Comparison of ENCODE assay signal across 22 cellular contexts in genomic region chr2:198315791-198316190, GRCh38.
DNase-seq lines count a peak whose midpoint lies in the region; ATAC-seq and TF ChIP-seq lines count a peak whose summit lies in the region.
"Had no signal": no experiment of that assay in that cellular context is flagged by ENCODE, and none has a peak within 500 bp of the region (broad histone marks: within the 10 kb centered on the region; RNA-seq: fewer than 3 reads in every experiment).

No MANE protein-coding gene starts in this region.

- no peaks in the 10 kb centered on the region for H3K9me3 ChIP-seq in mucosa of rectum (ENCODE audit: control insufficient read depth in 2 of 2, low read length in 2 of 2)
- H3K9me3 ChIP-seq: Peyer's patch had no signal

- H3K9me3 Mint-ChIP-seq in effector memory CD8-positive, alpha-beta T cell: no peaks in the 10 kb centered on the region
- H3K9me3 Mint-ChIP-seq in activated T-helper 1 cell treated with anti-CD3 and anti-CD28 coated beads, Interleukin-12 subunit alpha, Interleukin-12 subunit beta, Interleukin-2, Interleukin-4 antibody, amounts not matched to agents 30 ng/mL and 10 ng/mL and 1 ng/mL, durations not matched to agents 14 hours and 24 hours and 36 hours: no peaks in the 10 kb centered on the region
- H3K9me3 Mint-ChIP-seq: CD14-positive monocyte, IgD-negative memory B cell had no signal

- H3K27me3 ChIP-seq in mucosa of rectum (ENCODE audit: control insufficient read depth in 2 of 2, insufficient read depth in 2 of 2, low read length in 2 of 2): no peaks in the 10 kb centered on the region
- H3K27me3 ChIP-seq: Peyer's patch had no signal

- no peak overlapping the region for H3K27ac Mint-ChIP-seq in effector memory CD8-positive, alpha-beta T cell
- H3K27ac Mint-ChIP-seq in activated T-helper 1 cell treated with anti-CD3 and anti-CD28 coated beads, Interleukin-12 subunit alpha, Interleukin-12 subunit beta, Interleukin-2, Interleukin-4 antibody, amounts not matched to agents 30 ng/mL and 10 ng/mL and 1 ng/mL, durations not matched to agents 14 hours and 24 hours and 36 hours: no peak overlapping the region
- H3K27ac Mint-ChIP-seq: CD14-positive monocyte, IgD-negative memory B cell had no signal

- peak overlapping the region; percentile 43 to 70 for H3K9ac ChIP-seq in mucosa of rectum (ENCODE audit: low read depth in 1 of 2, low read length in 2 of 2)
- H3K9ac ChIP-seq: KMS-11 had no signal

- intact Hi-C loops in activated T-helper 1 cell treated with anti-CD3 and anti-CD28 coated beads, Interleukin-12 subunit alpha, Interleukin-12 subunit beta, Interleukin-2, Interleukin-4 antibody, amounts not matched to agents 30 ng/mL and 10 ng/mL and 1 ng/mL, durations not matched to agents 14 hours and 24 hours and 36 hours (cut with micrococcal nuclease): no loop called here

- TF ChIP-seq CTCF in AG09319 (IDR thresholded peaks at IDR 0.05; ENCODE audit: low read depth, low read length): no peak

- H3K4me3 ChIP-seq in mucosa of rectum (ENCODE audit: low read length in 2 of 2): peak overlapping the region; percentile 65 to 73
- H3K4me3 ChIP-seq: Peyer's patch had no signal

- H3K4me1 ChIP-seq in mucosa of rectum (ENCODE audit: control insufficient read depth in 2 of 2, insufficient read depth in 2 of 2, low read length in 2 of 2): peaks cover 12 to 29% of the 10 kb centered on the region in 2 donors
- H3K4me1 ChIP-seq: Peyer's patch had no signal

- no peak overlapping the region for H3K4me3 Mint-ChIP-seq in effector memory CD8-positive, alpha-beta T cell
- H3K4me3 Mint-ChIP-seq in activated T-helper 1 cell treated with anti-CD3 and anti-CD28 coated beads, Interleukin-12 subunit alpha, Interleukin-12 subunit beta, Interleukin-2, Interleukin-4 antibody, amounts not matched to agents 30 ng/mL and 10 ng/mL and 1 ng/mL, durations not matched to agents 14 hours and 24 hours and 36 hours: no peak overlapping the region
- H3K4me3 Mint-ChIP-seq: IgD-negative memory B cell had no signal

- peaks cover 4% of the 10 kb centered on the region for H3K36me3 Mint-ChIP-seq in effector memory CD8-positive, alpha-beta T cell (ENCODE audit: insufficient read depth)
- no peaks in the 10 kb centered on the region for H3K36me3 Mint-ChIP-seq in activated T-helper 1 cell treated with anti-CD3 and anti-CD28 coated beads, Interleukin-12 subunit alpha, Interleukin-12 subunit beta, Interleukin-2, Interleukin-4 antibody, amounts not matched to agents 30 ng/mL and 10 ng/mL and 1 ng/mL, durations not matched to agents 14 hours and 24 hours and 36 hours (ENCODE audit: low read depth)
- H3K36me3 Mint-ChIP-seq: CD14-positive monocyte, IgD-negative memory B cell had no signal

- H3K27ac ChIP-seq in mucosa of rectum (ENCODE audit: low read depth in 2 of 2, low read length in 2 of 2): peak overlapping the region; percentile 73 to 89
- H3K27ac ChIP-seq: HL-60, KMS-11, Peyer's patch had no signal

- H3K4me1 Mint-ChIP-seq in effector memory CD8-positive, alpha-beta T cell (ENCODE audit: low read depth in 2 of 2): no peaks in the 10 kb centered on the region
- H3K4me1 Mint-ChIP-seq in activated T-helper 1 cell treated with anti-CD3 and anti-CD28 coated beads, Interleukin-12 subunit alpha, Interleukin-12 subunit beta, Interleukin-2, Interleukin-4 antibody, amounts not matched to agents 30 ng/mL and 10 ng/mL and 1 ng/mL, durations not matched to agents 14 hours and 24 hours and 36 hours (ENCODE audit: low read depth): no peaks in the 10 kb centered on the region
- H3K4me1 Mint-ChIP-seq: CD14-positive monocyte, IgD-negative memory B cell had no signal

- DNase-seq in AG09319 (ENCODE audit: extremely low read depth, low read depth) (peak; percentile 7), CD1c-positive myeloid dendritic cell (ENCODE audit: extremely low spot score) (peak; percentile 11), amniotic epithelial cell (ENCODE audit: low read depth) (peak; percentile 8), iPS-NIHi7 (ENCODE audit: extremely low spot score) (no peak)
- DNase-seq in effector memory CD8-positive, alpha-beta T cell: no peak
- DNase-seq in activated T-helper 1 cell treated with anti-CD3 and anti-CD28 coated beads, Interleukin-12 subunit alpha, Interleukin-12 subunit beta, Interleukin-2, Interleukin-4 antibody, amounts not matched to agents 30 ng/mL and 10 ng/mL and 1 ng/mL, durations not matched to agents 14 hours and 24 hours and 36 hours (ENCODE audit: low spot score): no peak
- DNase-seq: Calu3, DMS79 treated with DMSO at 0.1 percent for 48 hours, MM.1S, NCI-H1092, NCI-H1417 treated with DMSO at 0.1 percent for 48 hours, NCI-H187, NCI-H524, NCI-H774, OCI-M1, Peyer's patch, SHP77 treated with DMSO at 0.1 percent for 48 hours had no signal

- peaks cover 66 to 73% of the 10 kb centered on the region in 2 donors for H3K27me3 Mint-ChIP-seq in effector memory CD8-positive, alpha-beta T cell
- H3K27me3 Mint-ChIP-seq in activated T-helper 1 cell treated with anti-CD3 and anti-CD28 coated beads, Interleukin-12 subunit alpha, Interleukin-12 subunit beta, Interleukin-2, Interleukin-4 antibody, amounts not matched to agents 30 ng/mL and 10 ng/mL and 1 ng/mL, durations not matched to agents 14 hours and 24 hours and 36 hours (ENCODE audit: insufficient read depth): peaks cover 21% of the 10 kb centered on the region

- ATAC-seq in effector memory CD8-positive, alpha-beta T cell (replicated peaks): no peak

- H3K36me3 ChIP-seq in mucosa of rectum (ENCODE audit: control insufficient read depth in 2 of 2, insufficient read depth in 2 of 2, low read length in 2 of 2): no peaks in the 10 kb centered on the region
- H3K36me3 ChIP-seq: Peyer's patch had no signal

Comparison
In these comparisons a context has a peak if more than half of its experiments do, and no peak if none do; other contexts are left out.
1. DNase-seq: peak in AG09319 (single experiment), CD1c-positive myeloid dendritic cell (single experiment) and amniotic epithelial cell (single experiment); none in effector memory CD8-positive, alpha-beta T cell (0 of 3), activated T-helper 1 cell treated with anti-CD3 and anti-CD28 coated beads, Interleukin-12 subunit alpha, Interleukin-12 subunit beta, Interleukin-2, Interleukin-4 antibody, amounts not matched to agents 30 ng/mL and 10 ng/mL and 1 ng/mL, durations not matched to agents 14 hours and 24 hours and 36 hours (single experiment) and iPS-NIHi7 (single experiment).